Comparison of ENCODE assay signal across 8 cellular contexts in genomic region chr1:117606608-117607261, GRCh38. TPM values are rescaled to one million over a fixed set of nuclear protein-coding genes. Genes with fewer than 3 reads are reported as not detected.
A peak's percentile ranks its signal among the peaks of the same experiment; 100 is the strongest.
DNase-seq lines count a peak whose midpoint lies in the region; ATAC-seq and TF ChIP-seq lines count a peak whose summit lies in the region.

No MANE protein-coding gene starts in this region.

- peaks cover under 1% of the 10 kb centered on the region for H3F3A ChIP-seq in smooth muscle cell (ENCODE audit: low read depth)

- DNase-seq in A673 (ENCODE audit: low spot score) (peak; percentile 63), SW480 (ENCODE audit: low spot score) (peak; percentile 16), adipocyte (ENCODE audit: low read depth) (peak; percentile 28), iPS DF 6.9 (ENCODE audit: low read depth, low spot score) (no peak), smooth muscle cell (lab: John Stamatoyannopoulos, UW; ENCODE audit: unreplicated experiment) (no peak), NCI-H446 treated with DMSO at 0.1 percent for 48 hours (lab: John Stamatoyannopoulos, UW) (no peak), NCI-H1930 (lab: John Stamatoyannopoulos, UW) (no peak)

- H3K4me2 ChIP-seq in smooth muscle cell, result peak overlapping the region; percentile 94

- H2AFZ ChIP-seq in smooth muscle cell (ENCODE audit: low read depth), result peak overlapping the region; percentile 42

- intact Hi-C loops in A673 (cut with micrococcal nuclease; ENCODE audit: unreplicated experiment), result no loop called here

- H4K20me1 ChIP-seq in smooth muscle cell (ENCODE audit: low read depth), result peaks cover 18% of the 10 kb centered on the region

- WGBS in iPS DF 6.9 (ENCODE audit: insufficient coverage, insufficient read length), result no CpG with 5 or more reads among the region's 45 CpGs
- 1% methylated on average over 44 of the region's 45 CpGs for WGBS in smooth muscle cell (ENCODE audit: low lambda C conversion rate)

- POLR2A ChIA-PET in A673 (lab: Charles Lee; ENCODE audit: low non-redundant PET), result no interaction called here

- CTCF ChIA-PET in A673 (lab: Charles Lee), result no interaction called here

- no TSS peak for BruUV-seq in A673 (replicated peaks; lab: Mats Ljungman, UMichigan)

- no peak overlapping the region for H3K27ac ChIP-seq in A673 (ENCODE audit: low read depth, low read length, poor library complexity, severe bottlenecking)
- no peak overlapping the region for H3K27ac ChIP-seq in iPS DF 6.9 (ENCODE audit: low read length)
- H3K27ac ChIP-seq in smooth muscle cell (ENCODE audit: low read depth), result no peak overlapping the region

- H3K36me3 ChIP-seq in A673 (ENCODE audit: insufficient read depth, low read length, poor library complexity, severe bottlenecking) (no peaks in the 10 kb centered on the region), adipocyte (ENCODE audit: control insufficient read depth, insufficient read depth, low read length, severe bottlenecking) (no peaks in the 10 kb centered on the region), iPS DF 6.9 (ENCODE audit: control insufficient read depth, insufficient read depth, low read length) (no peaks in the 10 kb centered on the region), smooth muscle cell (ENCODE audit: low read depth) (no peaks in the 10 kb centered on the region)

- H3K4me1 ChIP-seq in A673 (ENCODE audit: insufficient read depth, low read length, poor library complexity, severe bottlenecking), result peaks cover 13% of the 10 kb centered on the region
- H3K4me1 ChIP-seq in adipocyte (ENCODE audit: control insufficient read depth, insufficient read depth, low read length), result peaks cover 16% of the 10 kb centered on the region
- H3K4me1 ChIP-seq in iPS DF 6.9 (ENCODE audit: control insufficient read depth, insufficient read depth, low read length), result no peaks in the 10 kb centered on the region
- H3K4me1 ChIP-seq in smooth muscle cell (ENCODE audit: low read depth), result peaks cover 13% of the 10 kb centered on the region

- H3K79me2 ChIP-seq in smooth muscle cell (ENCODE audit: low read depth), result peaks cover 12% of the 10 kb centered on the region

- H3K4me3 ChIP-seq in A673 (ENCODE audit: low read depth, low read length, poor library complexity, severe bottlenecking), result peak overlapping the region; percentile 53
- H3K4me3 ChIP-seq in adipocyte (ENCODE audit: low read length), result peak overlapping the region; percentile 92
- peak overlapping the region; percentile 39; the same call in 1 of the 2 replicates for H3K4me3 ChIP-seq in iPS DF 6.9 (ENCODE audit: low read length)
- peak overlapping the region; percentile 69 for H3K4me3 ChIP-seq in smooth muscle cell

- H3K27me3 ChIP-seq in A673 (replicated peaks; ENCODE audit: insufficient read depth, low read depth, low read length, poor library complexity) (no peaks in the 10 kb centered on the region), adipocyte (replicated peaks; ENCODE audit: control insufficient read depth, insufficient read depth, low read length) (peaks cover 18% of the 10 kb centered on the region), iPS DF 6.9 (ENCODE audit: control insufficient read depth, insufficient read depth, low read length) (peaks cover 7% of the 10 kb centered on the region; the same call in 1 of the 2 replicates), smooth muscle cell (ENCODE audit: low read depth) (peaks cover 18% of the 10 kb centered on the region)

- TF ChIP-seq CTCF in A673 (conservative IDR thresholded peaks at IDR 0.05; ENCODE audit: low read depth, low read length) (no peak), smooth muscle cell (IDR thresholded peaks at IDR 0.05; ENCODE audit: borderline replicate concordance, insufficient read depth, poor library complexity, severe bottlenecking) (no peak)

- H3K9ac ChIP-seq in adipocyte (ENCODE audit: low read length) (peak overlapping the region; percentile 42), smooth muscle cell (ENCODE audit: low read depth) (peak overlapping the region; percentile 66)

- H3K9me3 ChIP-seq in A673 (ENCODE audit: low read depth, low read length, poor library complexity, severe bottlenecking), result no peaks in the 10 kb centered on the region
- H3K9me3 ChIP-seq in adipocyte (ENCODE audit: control insufficient read depth, low read length), result no peaks in the 10 kb centered on the region
- H3K9me3 ChIP-seq in iPS DF 6.9 (ENCODE audit: control insufficient read depth, insufficient read depth, low read length), result no peaks in the 10 kb centered on the region
- H3K9me3 ChIP-seq in smooth muscle cell (replicated peaks; ENCODE audit: low read depth), result no peaks in the 10 kb centered on the region

- peak; percentile 22 for ATAC-seq in GM21390 (IDR thresholded peaks at IDR 0.05; ENCODE audit: unreplicated experiment)

RNA-seq across cellular contexts. Expression of gene TENT5C, which starts 0.9 kb away (rescaled TPM):
- 0.90 and 1.1 TPM in 2 replicates for total RNA-seq in A673 (2021)
- 5.3 and 7.8 TPM in 2 replicates for total RNA-seq in smooth muscle cell
- polyA plus RNA-seq in smooth muscle cell, result 2.7 and 5.7 TPM in 2 replicates

Comparison
In these comparisons a context has a peak if more than half of its experiments do, and no peak if none do; other contexts are left out.
1. DNase-seq: peak in A673 (single experiment), SW480 (single experiment) and adipocyte (single experiment); none in iPS DF 6.9 (single experiment), smooth muscle cell (single experiment), NCI-H446 treated with DMSO at 0.1 percent for 48 hours (single experiment) and NCI-H1930 (0 of 2).
2. H3K4me3 ChIP-seq: peak in every context shown above with its lines; median percentile 92 in adipocyte; 69 in smooth muscle cell; 53 in A673; 39 in iPS DF 6.9.